26 cellular contexts compared by ENCODE assay signal in the genomic region with DNA sequence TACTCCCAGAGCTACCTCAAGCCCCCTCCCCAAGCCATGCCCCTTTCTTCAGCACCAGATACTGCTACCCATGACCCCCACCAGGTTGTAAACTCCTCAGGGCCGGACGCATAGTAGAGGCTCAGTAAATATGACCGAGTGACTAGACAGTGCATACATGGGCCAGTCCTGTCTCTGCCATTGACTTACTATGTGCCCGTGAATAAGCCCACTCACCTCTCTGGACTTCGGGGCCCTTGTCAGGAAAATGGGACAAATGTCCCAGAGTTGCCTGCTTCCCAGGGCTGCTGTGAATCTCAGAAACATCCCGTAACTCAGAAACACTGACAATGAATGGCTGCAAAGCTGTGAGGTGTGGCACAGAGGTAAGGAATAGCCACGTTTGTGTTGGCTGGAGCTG. TPM values are rescaled to one million over a fixed set of nuclear protein-coding genes. Genes with fewer than 3 reads are reported as not detected.
DNase-seq lines count a peak whose midpoint lies in the region; ATAC-seq and TF ChIP-seq lines count a peak whose summit lies in the region.
"Had no signal": no experiment of that assay in that cellular context is flagged by ENCODE, and none has a peak within 500 bp of the region (broad histone marks: within the 10 kb centered on the region; RNA-seq: fewer than 3 reads in every experiment).

No MANE protein-coding gene starts in this region.

- intact Hi-C loops in Right ventricle myocardium inferior (cut with DNase I) (no loop called here), spleen (cut with DNase I; ENCODE audit: low total_unique reads) (loop anchor here (10.0 kb wide), 1 partner anchor 96 kb away; a partner anchor contains a TSS), ascending aorta (cut with DNase I) (no loop called here)

- H3K27ac ChIP-seq in right atrium auricular region (no peak overlapping the region), spleen (no peak overlapping the region), ascending aorta (no peak overlapping the region)
- H3K27ac ChIP-seq: RWPE1 had no signal

- ATAC-seq in Right ventricle myocardium inferior, result no peak
- ATAC-seq: HCT116, Panc1 had no signal

- 85 to 95% (median 90%) methylated on average over 7 of the region's 7 CpGs for WGBS in spleen, 5 donors

- DNase-seq in right atrium auricular region (ENCODE audit: low spot score) (peak; percentile 44), Right ventricle myocardium inferior (ENCODE audit: missing footprints) (no peak), islet precursor cell (peak; percentile 41), spleen (peak; percentile 23), ascending aorta (ENCODE audit: low spot score in 2 of 2) (no peak), NCI-H1105 (lab: John Stamatoyannopoulos, UW) (no peak)
- no peak for DNase-seq in activated CD4-positive, CD25-positive, alpha-beta regulatory T cell (lab: John Stamatoyannopoulos, UW)
- DNase-seq: BE2C; CD8-positive, alpha-beta memory T cell; DMS 273 treated with DMSO at 0.1 percent for 48 hours; DMS79; EL; GF-D8; GOT3; KBM-7; MG63; NCI-H1417; NCI-H1694; NCI-H2029 treated with DMSO at 0.1 percent for 48 hours; NCI-H2227 treated with DMSO at 0.1 percent for 48 hours; NCI-H526 treated with DMSO at 0.1 percent for 48 hours; SHP77 treated with DMSO at 0.1 percent for 48 hours had no signal

- H3K27me3 ChIP-seq in right atrium auricular region (no peaks in the 10 kb centered on the region), spleen (replicated peaks in 1 of 7) (no peaks in the 10 kb centered on the region), ascending aorta (no peaks in the 10 kb centered on the region)
- H3K27me3 ChIP-seq: BE2C, MG63 had no signal

- TF ChIP-seq CTCF in right atrium auricular region (IDR thresholded peaks at IDR 0.05), result no peak
- TF ChIP-seq CTCF in spleen (IDR thresholded peaks at IDR 0.05 in 8 of 11, conservative IDR thresholded peaks at IDR 0.05 in 3 of 11), result no peak
- TF ChIP-seq CTCF in ascending aorta (IDR thresholded peaks at IDR 0.05), result no peak

- H3K4me1 ChIP-seq in right atrium auricular region (no peaks in the 10 kb centered on the region), spleen (no peaks in the 10 kb centered on the region), ascending aorta (no peaks in the 10 kb centered on the region)
- H3K4me1 ChIP-seq: BE2C had no signal

- TF ChIP-seq POLR2A in spleen (IDR thresholded peaks at IDR 0.05), result no peak

- H3K9me3 ChIP-seq in right atrium auricular region (no peaks in the 10 kb centered on the region), spleen (no peaks in the 10 kb centered on the region), ascending aorta (no peaks in the 10 kb centered on the region)
- H3K9me3 ChIP-seq: BE2C, MG63 had no signal

- H3K36me3 ChIP-seq in right atrium auricular region, result no peaks in the 10 kb centered on the region
- H3K36me3 ChIP-seq in spleen, result no peaks in the 10 kb centered on the region
- no peaks in the 10 kb centered on the region for H3K36me3 ChIP-seq in ascending aorta
- H3K36me3 ChIP-seq: BE2C, MG63 had no signal

- H3K4me3 ChIP-seq in right atrium auricular region, result no peak overlapping the region
- no peak overlapping the region for H3K4me3 ChIP-seq in spleen
- no peak overlapping the region for H3K4me3 ChIP-seq in ascending aorta
- H3K4me3 ChIP-seq: MG63 had no signal

RNA-seq across cellular contexts. Expression of a gene that starts 48.2 kb away (rescaled TPM):
- total RNA-seq in right atrium auricular region (10 to 100 TPM in 1 of 2 donors, 1 to 10 TPM in 1; 9.6 to 18.8 TPM), Right ventricle myocardium inferior (16.5 TPM), spleen (100 to 1,000 TPM in 2 of 7 donors, 10 to 100 TPM in 5; 62.5 to 145 (median 68.7) TPM), ascending aorta (112 TPM)
- 10 to 100 TPM in 1 of 3 donors, 1 to 10 TPM in 2; 6.0 to 18.3 (median 6.7) TPM for polyA plus RNA-seq in spleen
- total RNA-seq: CD8-positive, alpha-beta memory T cell had no signal
- polyA plus RNA-seq: CD14-positive monocyte; CD8-positive, alpha-beta memory T cell had no signal

Comparison
In these comparisons a context has a peak if more than half of its experiments do, and no peak if none do; other contexts are left out.
1. DNase-seq: peak in right atrium auricular region (single experiment), islet precursor cell (single experiment) and spleen (single experiment); none in Right ventricle myocardium inferior (single experiment), activated CD4-positive, CD25-positive, alpha-beta regulatory T cell (0 of 4), ascending aorta (0 of 2) and NCI-H1105 (single experiment).